Comparison of ENCODE assay signal across 30 cellular contexts in genomic region chr7:104891949-104892348, GRCh38.
"Had no signal": no experiment of that assay in that cellular context is flagged by ENCODE, and none has a peak within 500 bp of the region (broad histone marks: within the 10 kb centered on the region; RNA-seq: fewer than 3 reads in every experiment).

No MANE protein-coding gene starts in this region.

- H3K9me3 ChIP-seq: esophagus squamous epithelium, heart right ventricle, lower lobe of right lung, right atrium auricular region, stomach, thyroid gland, vagina had no signal

- H3K79me2 ChIP-seq: parathyroid adenoma had no signal

- FAIRE-seq: endometrium had no signal

- H3K4me2 ChIP-seq: neural progenitor cell, smooth muscle cell had no signal

- H3K9ac ChIP-seq: neural progenitor cell, parathyroid adenoma had no signal

- H3K4me3 ChIP-seq: coronary artery, esophagus squamous epithelium, heart right ventricle, lower lobe of right lung, neural progenitor cell, right atrium auricular region, smooth muscle cell, stomach, thyroid gland, vagina had no signal

- DNase-seq: dermis blood vessel endothelial cell; effector memory CD4-positive, alpha-beta T cell; erythroblast; esophagus squamous epithelium; foreskin melanocyte; glutamatergic neuron; heart right ventricle; hippocampal formation; immature natural killer cell; islet precursor cell; kidney glomerular epithelial cell; left colon; left ventricle myocardium superior; lower lobe of right lung; naive thymus-derived CD4-positive, alpha-beta T cell; stimulated activated CD4-positive, alpha-beta T cell treated with anti-CD3 and anti-CD28 coated beads, Interleukin-12 subunit alpha, Interleukin-12 subunit beta, amount 100 ng/mL, for 4 hours; stimulated activated CD4-positive, alpha-beta T cell treated with anti-CD3 and anti-CD28 coated beads, Interleukin-1b, Interleukin-23, amount 100 ng/mL, for 48 hours; stimulated activated CD4-positive, alpha-beta T cell treated with anti-CD3 and anti-CD28 coated beads, Interleukin-4, amount 100 ng/mL, for 1 hour; stimulated activated naive CD4-positive, alpha-beta T cell treated with Interleukin-2 at 50 U/mL for 16 hours; stomach; thyroid gland had no signal

- H3K27me3 ChIP-seq: heart right ventricle, neural progenitor cell, right atrium auricular region, stomach, thyroid gland, vagina had no signal

- ATAC-seq: heart right ventricle; left colon; left ventricle myocardium superior; lower lobe of right lung; naive thymus-derived CD4-positive, alpha-beta T cell; sciatic nerve; stimulated activated effector memory CD8-positive, alpha-beta T cell treated with anti-CD3 and anti-CD28 coated beads, Interleukin-12 subunit alpha, Interleukin-12 subunit beta, amount 100 ng/mL, for 72 hours had no signal

- H3K4me1 ChIP-seq: esophagus squamous epithelium, heart right ventricle, parathyroid adenoma, right atrium auricular region, thyroid gland, vagina had no signal

- H3K36me3 ChIP-seq: esophagus squamous epithelium, heart right ventricle, lower lobe of right lung, neural progenitor cell, right atrium auricular region, stomach, thyroid gland, vagina had no signal

- H3K27ac ChIP-seq: coronary artery, esophagus squamous epithelium, heart right ventricle, lower lobe of right lung, neural progenitor cell, parathyroid adenoma, right atrium auricular region, stomach, thyroid gland, vagina had no signal

- H2AFZ ChIP-seq: neural progenitor cell, parathyroid adenoma had no signal
